1 cellular context compared by ENCODE assay signal in genomic region chr9:133269537-133270357, GRCh38.
TF ChIP-seq lines count a peak whose summit lies in the region.

No MANE protein-coding gene starts in this region.

TF ChIP-seq in K562, 482 proteins besides CTCF, POLR2A, EP300 and RAD21 (continues in another document):
- TF ChIP-seq, protein P1, sequence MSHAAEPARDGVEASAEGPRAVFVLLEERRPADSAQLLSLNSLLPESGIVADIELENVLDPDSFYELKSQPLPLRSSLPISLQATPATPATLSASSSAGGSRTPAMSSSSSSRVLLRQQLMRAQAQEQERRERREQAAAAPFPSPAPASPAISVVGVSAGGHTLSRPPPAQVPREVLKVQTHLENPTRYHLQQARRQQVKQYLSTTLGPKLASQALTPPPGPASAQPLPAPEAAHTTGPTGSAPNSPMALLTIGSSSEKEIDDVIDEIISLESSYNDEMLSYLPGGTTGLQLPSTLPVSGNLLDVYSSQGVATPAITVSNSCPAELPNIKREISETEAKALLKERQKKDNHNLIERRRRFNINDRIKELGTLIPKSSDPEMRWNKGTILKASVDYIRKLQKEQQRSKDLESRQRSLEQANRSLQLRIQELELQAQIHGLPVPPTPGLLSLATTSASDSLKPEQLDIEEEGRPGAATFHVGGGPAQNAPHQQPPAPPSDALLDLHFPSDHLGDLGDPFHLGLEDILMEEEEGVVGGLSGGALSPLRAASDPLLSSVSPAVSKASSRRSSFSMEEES (CRISPR knock-in tag; IDR thresholded peaks at IDR 0.05) = no peak
- TF ChIP-seq ZNF395 (CRISPR knock-in tag; IDR thresholded peaks at IDR 0.05) (peak; percentile 72), SMARCE1 (IDR thresholded peaks at IDR 0.05) (peak; percentile 86), ARHGAP35 (IDR thresholded peaks at IDR 0.05; ENCODE audit: partially characterized antibody) (no peak), SMARCC2 (IDR thresholded peaks at IDR 0.05; ENCODE audit: low read depth) (peak; percentile 68; the same call in 1 of the 2 replicates), ZBTB17 (CRISPR knock-in tag; IDR thresholded peaks at IDR 0.05) (0 out of 2 replicates have a peak, but pooled peaks have one; percentile 34), KDM1A (IDR thresholded peaks at IDR 0.05) (0 out of 4 replicates have a peak, but pooled peaks of 1 of the 2 experiments have one; percentile 26), MAFK (IDR thresholded peaks at IDR 0.05; ENCODE audit: low read length) (no peak), CXXC5 (CRISPR knock-in tag; IDR thresholded peaks at IDR 0.05) (0 out of 2 replicates have a peak, but pooled peaks have one; percentile 26), KLF10 (CRISPR knock-in tag; IDR thresholded peaks at IDR 0.05) (no peak), CREB3 (tag; conservative IDR thresholded peaks at IDR 0.05; ENCODE audit: low read depth) (0 out of 2 replicates have a peak, but pooled peaks have one; percentile 73), ZBTB11 (CRISPR knock-in tag; IDR thresholded peaks at IDR 0.05) (0 out of 6 replicates have a peak, but pooled peaks of 1 of the 3 experiments have one; percentile 7), MNT (conservative IDR thresholded peaks at IDR 0.05) (0 out of 4 replicates have a peak, but pooled peaks of 1 of the 2 experiments have one; percentile 40), LEF1 (IDR thresholded peaks at IDR 0.05) (peak; percentile 16; the same call in 1 of the 2 replicates), BRD9 (IDR thresholded peaks at IDR 0.05; ENCODE audit: low read depth, partially characterized antibody) (peak; percentile 67), ZNF766 (CRISPR knock-in tag; conservative IDR thresholded peaks at IDR 0.05) (peak; percentile 43; the same call in 1 of the 2 replicates), JUND (IDR thresholded peaks at IDR 0.05; ENCODE audit: borderline replicate concordance, low read depth, low read length) (peak; percentile 84), JUND (tag; IDR thresholded peaks at IDR 0.05; ENCODE audit: borderline replicate concordance, low read depth, low read length) (peak; percentile 71; the same call in 1 of the 3 replicates), SP1 (CRISPR knock-in tag; IDR thresholded peaks at IDR 0.05) (no peak), DPF2 (IDR thresholded peaks at IDR 0.05) (peak; percentile 93), MGA (IDR thresholded peaks at IDR 0.05) (peak; percentile 45; the same call in 1 of the 2 replicates), MTA3 (IDR thresholded peaks at IDR 0.05; ENCODE audit: borderline replicate concordance) (0 out of 2 replicates have a peak, but pooled peaks have one; percentile 24), FOS (IDR thresholded peaks at IDR 0.05; ENCODE audit: extremely low read depth, insufficient read length) (no peak), NFE2L1 (tag; IDR thresholded peaks at IDR 0.05; ENCODE audit: borderline replicate concordance, low read depth) (no peak)
- TF ChIP-seq, protein P2, sequence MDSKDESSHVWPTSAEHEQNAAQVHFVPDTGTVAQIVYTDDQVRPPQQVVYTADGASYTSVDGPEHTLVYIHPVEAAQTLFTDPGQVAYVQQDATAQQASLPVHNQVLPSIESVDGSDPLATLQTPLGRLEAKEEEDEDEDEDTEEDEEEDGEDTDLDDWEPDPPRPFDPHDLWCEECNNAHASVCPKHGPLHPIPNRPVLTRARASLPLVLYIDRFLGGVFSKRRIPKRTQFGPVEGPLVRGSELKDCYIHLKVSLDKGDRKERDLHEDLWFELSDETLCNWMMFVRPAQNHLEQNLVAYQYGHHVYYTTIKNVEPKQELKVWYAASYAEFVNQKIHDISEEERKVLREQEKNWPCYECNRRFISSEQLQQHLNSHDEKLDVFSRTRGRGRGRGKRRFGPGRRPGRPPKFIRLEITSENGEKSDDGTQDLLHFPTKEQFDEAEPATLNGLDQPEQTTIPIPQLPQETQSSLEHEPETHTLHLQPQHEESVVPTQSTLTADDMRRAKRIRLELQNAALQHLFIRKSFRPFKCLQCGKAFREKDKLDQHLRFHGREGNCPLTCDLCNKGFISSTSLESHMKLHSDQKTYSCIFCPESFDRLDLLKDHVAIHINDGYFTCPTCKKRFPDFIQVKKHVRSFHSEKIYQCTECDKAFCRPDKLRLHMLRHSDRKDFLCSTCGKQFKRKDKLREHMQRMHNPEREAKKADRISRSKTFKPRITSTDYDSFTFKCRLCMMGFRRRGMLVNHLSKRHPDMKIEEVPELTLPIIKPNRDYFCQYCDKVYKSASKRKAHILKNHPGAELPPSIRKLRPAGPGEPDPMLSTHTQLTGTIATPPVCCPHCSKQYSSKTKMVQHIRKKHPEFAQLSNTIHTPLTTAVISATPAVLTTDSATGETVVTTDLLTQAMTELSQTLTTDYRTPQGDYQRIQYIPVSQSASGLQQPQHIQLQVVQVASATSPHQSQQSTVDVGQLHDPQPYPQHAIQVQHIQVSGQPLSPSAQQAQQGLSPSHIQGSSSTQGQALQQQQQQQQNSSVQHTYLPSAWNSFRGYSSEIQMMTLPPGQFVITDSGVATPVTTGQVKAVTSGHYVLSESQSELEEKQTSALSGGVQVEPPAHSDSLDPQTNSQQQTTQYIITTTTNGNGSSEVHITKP (IDR thresholded peaks at IDR 0.05; ENCODE audit: partially characterized antibody) = peak; percentile 78
- TF ChIP-seq, protein P3, sequence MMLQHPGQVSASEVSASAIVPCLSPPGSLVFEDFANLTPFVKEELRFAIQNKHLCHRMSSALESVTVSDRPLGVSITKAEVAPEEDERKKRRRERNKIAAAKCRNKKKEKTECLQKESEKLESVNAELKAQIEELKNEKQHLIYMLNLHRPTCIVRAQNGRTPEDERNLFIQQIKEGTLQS (IDR thresholded peaks at IDR 0.05) = peak; percentile 92
- TF ChIP-seq, protein P3 (CRISPR knock-in tag; conservative IDR thresholded peaks at IDR 0.05) = no peak
